Comparison of ENCODE assay signal across 22 cellular contexts in genomic region chr7:30865821-30866220, GRCh38.
"Had no signal": no experiment of that assay in that cellular context is flagged by ENCODE, and none has a peak within 500 bp of the region (broad histone marks: within the 10 kb centered on the region; RNA-seq: fewer than 3 reads in every experiment).

No MANE protein-coding gene starts in this region.

- ATAC-seq: activated naive CD4-positive, alpha-beta T cell treated with anti-CD3 and anti-CD28 coated beads, Interleukin-2, amount 50 U/mL, for 72 hours; activated T-cell treated with anti-CD3 and anti-CD28 coated beads, Interleukin-2, amount 50 U/mL, for 72 hours; left lung; stimulated activated memory B cell treated with anti-CD40 and anti-IgM and Interleukin-4, amounts not matched to agents 10 μg/mL and 1 μg/mL and 100 μg/mL, for 72 hours; stimulated activated naive CD8-positive, alpha-beta T cell treated with anti-CD3 and anti-CD28 coated beads, Interleukin-15, amount 100 ng/mL, for 72 hours had no signal

- H3K27me3 ChIP-seq: colonic mucosa, esophagus squamous epithelium, left lung, neutrophil, upper lobe of left lung had no signal

- H3K4me1 ChIP-seq: colonic mucosa had no signal

- H3K27ac ChIP-seq: colonic mucosa, epithelial cell of prostate, esophagus squamous epithelium, left lung, neutrophil, upper lobe of left lung, VCaP had no signal

- H3K4me3 ChIP-seq: colonic mucosa, esophagus squamous epithelium, left lung, smooth muscle cell, upper lobe of left lung had no signal

- DNase-seq: activated CD4-positive, alpha-beta T cell treated with anti-CD3 and anti-CD28 coated beads for 4 hours; activated CD4-positive, alpha-beta T cell treated with anti-CD3 and anti-CD28 coated beads, Interleukin-2, amount 50 U/mL, for 4 hours; activated naive CD4-positive, alpha-beta T cell; activated T-cell treated with anti-CD3 and anti-CD28 coated beads for 4 hours; activated T-cell treated with anti-CD3 and anti-CD28 coated beads, Interleukin-2, amount 50 U/mL, for 72 hours; colonic mucosa; effector CD8-positive, alpha-beta T cell; esophagus squamous epithelium; kidney glomerular epithelial cell; stimulated activated CD4-positive, alpha-beta T cell treated with anti-CD3 and anti-CD28 coated beads, Interleukin-1b, Interleukin-23, amount 100 ng/mL, for 48 hours; stimulated activated CD4-positive, alpha-beta T cell treated with anti-CD3 and anti-CD28 coated beads, Interleukin-4, amount 100 ng/mL, for 4 hours; stimulated activated CD8-positive, alpha-beta memory T cell treated with anti-CD3 and anti-CD28 coated beads, Interleukin-4, amount 100 ng/mL, for 48 hours; stimulated activated naive CD8-positive, alpha-beta T cell treated with anti-CD3 and anti-CD28 coated beads, Interleukin-15, amount 100 ng/mL, for 72 hours; T-helper 9 cell; upper lobe of left lung had no signal

- H3K9me3 ChIP-seq: colonic mucosa, esophagus squamous epithelium, left lung, neutrophil, upper lobe of left lung had no signal

- H3K36me3 ChIP-seq: colonic mucosa, esophagus squamous epithelium, left lung, neutrophil had no signal

- H3K4me2 ChIP-seq: smooth muscle cell had no signal
